In genomic region chr15:24924153-24924552, GRCh38 we compare ENCODE assay signal across 1 cellular context.
A peak's percentile ranks its signal among the peaks of the same experiment; 100 is the strongest.
TF ChIP-seq lines count a peak whose summit lies in the region.

No MANE protein-coding gene starts in this region.

TF ChIP-seq in HepG2, 621 proteins besides CTCF, POLR2A, EP300 and RAD21 (continued from another document and continues in another):
- no peak for TF ChIP-seq ZNF318 (CRISPR knock-in tag; IDR thresholded peaks at IDR 0.05)
- TF ChIP-seq PHF8 (CRISPR knock-in tag; IDR thresholded peaks at IDR 0.05), result no peak
- no peak for TF ChIP-seq ZNF280B (CRISPR knock-in tag; IDR thresholded peaks at IDR 0.05; ENCODE audit: borderline replicate concordance)
- no peak for TF ChIP-seq RFXANK (CRISPR knock-in tag; IDR thresholded peaks at IDR 0.05)
- TF ChIP-seq ATAD3A (CRISPR knock-in tag; IDR thresholded peaks at IDR 0.05), result no peak
- peak; percentile 41; the same call in 1 of the 2 replicates for TF ChIP-seq HNF4A (CRISPR knock-in tag; IDR thresholded peaks at IDR 0.05)
- TF ChIP-seq ZNF414 (CRISPR knock-in tag; IDR thresholded peaks at IDR 0.05), result no peak
- TF ChIP-seq KAT8 (CRISPR knock-in tag; IDR thresholded peaks at IDR 0.05), result no peak
- no peak for TF ChIP-seq ATF7-NPFF (CRISPR knock-in tag; IDR thresholded peaks at IDR 0.05; ENCODE audit: low read depth)
- TF ChIP-seq ZNF800 (CRISPR knock-in tag; IDR thresholded peaks at IDR 0.05), result no peak
- TF ChIP-seq ZNF138 (CRISPR knock-in tag; IDR thresholded peaks at IDR 0.05; ENCODE audit: low read depth), result no peak
- TF ChIP-seq ZFP91 (CRISPR knock-in tag; IDR thresholded peaks at IDR 0.05; ENCODE audit: borderline replicate concordance), result no peak
- 0 out of 2 replicates have a peak, but pooled peaks have one; percentile 7 for TF ChIP-seq RXRB (CRISPR knock-in tag; IDR thresholded peaks at IDR 0.05; ENCODE audit: borderline replicate concordance)
- no peak for TF ChIP-seq TFAP4 (IDR thresholded peaks at IDR 0.05; ENCODE audit: borderline replicate concordance, low read depth)
- TF ChIP-seq ZNF879 (CRISPR knock-in tag; IDR thresholded peaks at IDR 0.05), result no peak
- TF ChIP-seq SNAI1 (CRISPR knock-in tag; IDR thresholded peaks at IDR 0.05; ENCODE audit: borderline replicate concordance), result no peak
- no peak for TF ChIP-seq ZNF552 (CRISPR knock-in tag; IDR thresholded peaks at IDR 0.05; ENCODE audit: borderline replicate concordance)
- no peak for TF ChIP-seq IRF9 (CRISPR knock-in tag; IDR thresholded peaks at IDR 0.05; ENCODE audit: borderline replicate concordance)
- TF ChIP-seq ARID4A (CRISPR knock-in tag; IDR thresholded peaks at IDR 0.05; ENCODE audit: borderline replicate concordance), result no peak
- TF ChIP-seq ARID5B (CRISPR knock-in tag; IDR thresholded peaks at IDR 0.05), result peak; percentile 36; the same call in 1 of the 2 replicates
- no peak for TF ChIP-seq RBM22 (optimal IDR thresholded peaks at IDR 0.05; ENCODE audit: low read length)
- no peak for TF ChIP-seq ZNF775 (CRISPR knock-in tag; IDR thresholded peaks at IDR 0.05; ENCODE audit: borderline replicate concordance)
- TF ChIP-seq ZNF615 (CRISPR knock-in tag; IDR thresholded peaks at IDR 0.05; ENCODE audit: borderline replicate concordance), result no peak
- no peak for TF ChIP-seq CCAR2 (optimal IDR thresholded peaks at IDR 0.05; ENCODE audit: low read depth, low read length)
- no peak for TF ChIP-seq LCORL (IDR thresholded peaks at IDR 0.05)
- TF ChIP-seq LCORL (CRISPR knock-in tag; IDR thresholded peaks at IDR 0.05), result peak; percentile 27; the same call in 1 of the 2 replicates
- no peak for TF ChIP-seq ZNF274 (CRISPR knock-in tag; IDR thresholded peaks at IDR 0.05)
- TF ChIP-seq ATF1 (CRISPR knock-in tag; IDR thresholded peaks at IDR 0.05), result no peak
